Comparison of ENCODE assay signal across 35 cellular contexts in the genomic region with DNA sequence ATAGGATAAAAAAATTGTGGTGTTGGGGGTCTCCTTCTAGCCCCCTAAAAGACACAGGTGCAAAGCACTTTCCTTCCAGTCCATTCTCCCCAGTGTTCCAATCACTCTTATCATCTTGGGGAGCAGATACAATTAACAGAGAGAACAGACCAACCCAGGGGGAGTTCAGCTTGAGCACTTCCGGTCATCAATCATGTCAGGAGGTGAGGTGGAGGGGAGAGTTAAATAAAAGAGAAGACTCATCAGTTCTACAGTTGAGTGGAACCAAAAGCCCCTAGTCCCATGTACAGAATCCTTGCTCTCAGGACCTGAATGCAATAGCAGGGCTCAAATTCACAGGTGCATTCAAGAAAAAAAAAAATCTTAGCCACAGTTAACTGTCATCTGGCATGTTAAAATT.
"Had no signal": no experiment of that assay in that cellular context is flagged by ENCODE, and none has a peak within 500 bp of the region (broad histone marks: within the 10 kb centered on the region; RNA-seq: fewer than 3 reads in every experiment).

No MANE protein-coding gene starts in this region.

- H3K9me3 ChIP-seq: MG63, Peyer's patch, SK-N-SH had no signal

- H3K4me1 ChIP-seq: Peyer's patch, SJSA1 had no signal

- H3K4me3 Mint-ChIP-seq: activated B cell treated with CpG ODN at 0.5 μM for 24 hours; activated CD8-positive, alpha-beta T cell treated with anti-CD3 and anti-CD28 coated beads for 36 hours; activated naive CD8-positive, alpha-beta T cell treated with anti-CD3 and anti-CD28 coated beads for 36 hours; activated T-cell treated with anti-CD3 and anti-CD28 coated beads, Interleukin-2, amount 50 U/mL, for 72 hours; activated T-helper 17 cell treated with anti-CD3 and anti-CD28 coated beads, Interleukin-2, amount 50 U/mL, for 72 hours; T-helper 1 cell treated with Interleukin-12 subunit alpha and Interleukin-12 subunit beta and Interleukin-4 antibody, amounts not matched to agents 30 μg/mL and 1 μg/mL, for 36 hours; T-helper 2 cell treated with Interferon-gamma antibody and Interleukin-4, amounts not matched to agents 5 μg/mL and 100 μg/mL, for 36 hours had no signal

- H3K27ac Mint-ChIP-seq: activated B cell treated with CpG ODN at 0.5 μM for 24 hours; activated CD8-positive, alpha-beta T cell treated with anti-CD3 and anti-CD28 coated beads for 36 hours; activated naive CD8-positive, alpha-beta T cell treated with anti-CD3 and anti-CD28 coated beads for 36 hours; activated T-cell treated with anti-CD3 and anti-CD28 coated beads, Interleukin-2, amount 50 U/mL, for 72 hours; activated T-helper 17 cell treated with anti-CD3 and anti-CD28 coated beads, Interleukin-2, amount 50 U/mL, for 72 hours; T-helper 1 cell treated with Interleukin-12 subunit alpha and Interleukin-12 subunit beta and Interleukin-4 antibody, amounts not matched to agents 30 μg/mL and 1 μg/mL, for 36 hours; T-helper 2 cell treated with Interferon-gamma antibody and Interleukin-4, amounts not matched to agents 5 μg/mL and 100 μg/mL, for 36 hours had no signal

- H3K4me2 ChIP-seq: SK-N-SH had no signal

- H3K27ac ChIP-seq: brain microvascular endothelial cell, Peyer's patch, SJSA1, VCaP had no signal

- ATAC-seq: activated CD8-positive, alpha-beta T cell treated with anti-CD3 and anti-CD28 coated beads for 36 hours; activated T-helper 17 cell treated with anti-CD3 and anti-CD28 coated beads, Interleukin-2, amount 50 U/mL, for 72 hours; PC-3 had no signal

- DNase-seq: activated B cell treated with CpG ODN at 0.5 μM for 24 hours; activated CD4-positive, alpha-beta T cell treated with anti-CD3 and anti-CD28 coated beads for 48 hours; activated CD4-positive, alpha-beta T cell treated with anti-CD3 and anti-CD28 coated beads, Interleukin-2, amount 50 U/mL, for 4 hours; activated CD4-positive, CD25-positive, alpha-beta regulatory T cell treated with anti-CD3 and anti-CD28 coated beads, Interleukin-2, amount 50 U/mL, for 72 hours; activated CD8-positive, alpha-beta memory T cell treated with anti-CD3 and anti-CD28 coated beads, Interleukin-2, amount 50 U/mL, for 4 hours; activated CD8-positive, alpha-beta T cell treated with anti-CD3 and anti-CD28 coated beads for 36 hours; activated effector memory CD4-positive, alpha-beta T cell treated with anti-CD3 and anti-CD28 coated beads, Interleukin-2, amount 50 U/mL, for 16 hours; activated naive CD4-positive, alpha-beta T cell; activated naive CD4-positive, alpha-beta T cell treated with anti-CD3 and anti-CD28 coated beads, Interleukin-2, amount 50 U/mL, for 16 hours; activated naive CD8-positive, alpha-beta T cell treated with anti-CD3 and anti-CD28 coated beads for 36 hours; activated T-cell treated with anti-CD3 and anti-CD28 coated beads for 4 hours; activated T-cell treated with anti-CD3 and anti-CD28 coated beads, Interleukin-2, amount 50 U/mL, for 72 hours; amniotic stem cell; aorta; brain microvascular endothelial cell; central memory CD4-positive, alpha-beta T cell; MG63; MV-4-11; NCI-H1092; NCI-H1436 treated with DMSO at 0.1 percent for 48 hours; NCI-H1694 treated with DMSO at 0.1 percent for 48 hours; NCI-H2029; NCI-H345; NCI-H524 treated with DMSO at 0.1 percent for 48 hours; PC-3; Peyer's patch; RPMI8226; SHP77 treated with DMSO at 0.1 percent for 48 hours; SK-N-SH had no signal

- H3K27me3 Mint-ChIP-seq: activated CD8-positive, alpha-beta T cell treated with anti-CD3 and anti-CD28 coated beads for 36 hours; activated naive CD8-positive, alpha-beta T cell treated with anti-CD3 and anti-CD28 coated beads for 36 hours; activated T-helper 17 cell treated with anti-CD3 and anti-CD28 coated beads, Interleukin-2, amount 50 U/mL, for 72 hours had no signal

- H3K4me3 ChIP-seq: MG63, Peyer's patch, SJSA1 had no signal

- H3K36me3 ChIP-seq: brain microvascular endothelial cell, MG63, Peyer's patch, SJSA1 had no signal

- H3K9me2 ChIP-seq: SK-N-SH had no signal

- FAIRE-seq: TTC549 had no signal

- H3K4me1 Mint-ChIP-seq: activated B cell treated with CpG ODN at 0.5 μM for 24 hours; activated naive CD8-positive, alpha-beta T cell treated with anti-CD3 and anti-CD28 coated beads for 36 hours; activated T-helper 17 cell treated with anti-CD3 and anti-CD28 coated beads, Interleukin-2, amount 50 U/mL, for 72 hours had no signal

- H3K9ac ChIP-seq: SK-N-SH had no signal

- H3K27me3 ChIP-seq: brain microvascular endothelial cell, MG63, Peyer's patch, SJSA1 had no signal
